ENCODE assay signal across 8 cellular contexts in genomic region chr3:184314700-184315505, GRCh38. TPM values are rescaled to one million over a fixed set of nuclear protein-coding genes. Genes with fewer than 3 reads are reported as not detected.
A peak's percentile ranks its signal among the peaks of the same experiment; 100 is the strongest.
DNase-seq lines count a peak whose midpoint lies in the region; ATAC-seq and TF ChIP-seq lines count a peak whose summit lies in the region.

No MANE protein-coding gene starts in this region.

- H3K27ac Mint-ChIP-seq in activated CD8-positive, alpha-beta memory T cell treated with anti-CD3 and anti-CD28 coated beads, Interleukin-2, amount 10 ng/mL, durations not matched to agents 7 days and 5 days, result peak overlapping the region; percentile 87
- H3K27ac Mint-ChIP-seq in endodermal cell, result peak overlapping the region; percentile 88

- peaks cover 36% of the 10 kb centered on the region for H3K36me3 ChIP-seq in endodermal cell (ENCODE audit: control insufficient read depth, insufficient read depth, low read length)

- peaks cover 30% of the 10 kb centered on the region for H3K4me1 Mint-ChIP-seq in activated CD8-positive, alpha-beta memory T cell treated with anti-CD3 and anti-CD28 coated beads, Interleukin-2, amount 10 ng/mL, durations not matched to agents 7 days and 5 days
- H3K4me1 Mint-ChIP-seq in endodermal cell, result peaks cover 22% of the 10 kb centered on the region

- H3K36me3 Mint-ChIP-seq in activated CD8-positive, alpha-beta memory T cell treated with anti-CD3 and anti-CD28 coated beads, Interleukin-2, amount 10 ng/mL, durations not matched to agents 7 days and 5 days, result peaks cover 25% of the 10 kb centered on the region
- H3K36me3 Mint-ChIP-seq in endodermal cell (ENCODE audit: low read depth), result peaks cover 27% of the 10 kb centered on the region

- peak; percentile 26 to 67 for DNase-seq in NCI-H446 (lab: John Stamatoyannopoulos, UW)
- DNase-seq in NCI-H446 treated with DMSO at 0.1 percent for 48 hours (lab: John Stamatoyannopoulos, UW), result no peak
- DNase-seq in NCI-H2227 (lab: John Stamatoyannopoulos, UW; ENCODE audit: unreplicated experiment), result peak; percentile 77
- DNase-seq in activated CD8-positive, alpha-beta memory T cell treated with anti-CD3 and anti-CD28 coated beads, Interleukin-2, amount 10 ng/mL, durations not matched to agents 7 days and 5 days, result peak; percentile 65
- DNase-seq in endodermal cell, result peak; percentile 78
- DNase-seq in midbrain (lab: John Stamatoyannopoulos, UW), result peak; percentile 53
- peak; percentile 64 for DNase-seq in stimulated activated naive CD4-positive, alpha-beta T cell treated with Interleukin-2 at 50 U/mL for 16 hours (lab: John Stamatoyannopoulos, UW)

- no peaks in the 10 kb centered on the region for H3K9me3 Mint-ChIP-seq in activated CD8-positive, alpha-beta memory T cell treated with anti-CD3 and anti-CD28 coated beads, Interleukin-2, amount 10 ng/mL, durations not matched to agents 7 days and 5 days (ENCODE audit: low read depth)
- no peaks in the 10 kb centered on the region for H3K9me3 Mint-ChIP-seq in endodermal cell

- no peak for TF ChIP-seq CTCF in endodermal cell (conservative IDR thresholded peaks at IDR 0.05)

- H3K9me3 ChIP-seq in endodermal cell (ENCODE audit: control insufficient read depth, low read length), result no peaks in the 10 kb centered on the region

- 0% methylated on average over 13 to 85 of the region's 86 CpGs for WGBS in endodermal cell (ENCODE audit: insufficient coverage in 1 of 2, insufficient read length in 1 of 2), 2 experiments

- peak overlapping the region; percentile 86 for H3K4me3 Mint-ChIP-seq in activated CD8-positive, alpha-beta memory T cell treated with anti-CD3 and anti-CD28 coated beads, Interleukin-2, amount 10 ng/mL, durations not matched to agents 7 days and 5 days
- peak overlapping the region; percentile 84 for H3K4me3 Mint-ChIP-seq in endodermal cell

- peak overlapping the region; percentile 91 for H3K9ac ChIP-seq in endodermal cell (ENCODE audit: extremely low read depth, low read length, poor library complexity, severe bottlenecking)

- H3K27ac ChIP-seq in endodermal cell (ENCODE audit: low read depth, low read length), result peak overlapping the region; percentile 80

- no peaks in the 10 kb centered on the region for H3K27me3 Mint-ChIP-seq in activated CD8-positive, alpha-beta memory T cell treated with anti-CD3 and anti-CD28 coated beads, Interleukin-2, amount 10 ng/mL, durations not matched to agents 7 days and 5 days
- no peaks in the 10 kb centered on the region for H3K27me3 Mint-ChIP-seq in endodermal cell (ENCODE audit: insufficient read depth)

- CTCF ChIA-PET in activated CD8-positive, alpha-beta memory T cell treated with anti-CD3 and anti-CD28 coated beads, Interleukin-2, amount 10 ng/mL, durations not matched to agents 7 days and 5 days (lab: Charles Lee), result interaction anchor here (1.0 to 1.5 kb wide), 2 partner anchors 12 to 47 kb away, joined by 3 read pairs; partner anchors contain the start of genes CLCN2 and POLR2H

- peak overlapping the region; percentile 95 for H3K4me3 ChIP-seq in endodermal cell (ENCODE audit: low read length)

- peak; percentile 30 for ATAC-seq in HG02840 (IDR thresholded peaks at IDR 0.05; ENCODE audit: low FRiP score, unreplicated experiment)
- ATAC-seq in activated CD8-positive, alpha-beta memory T cell treated with anti-CD3 and anti-CD28 coated beads, Interleukin-2, amount 10 ng/mL, durations not matched to agents 7 days and 5 days, result peak; percentile 50

- H3K27me3 ChIP-seq in endodermal cell (ENCODE audit: control insufficient read depth, insufficient read depth, low read length, poor library complexity, severe bottlenecking), result no peaks in the 10 kb centered on the region

- peaks cover 5% of the 10 kb centered on the region for H3K4me1 ChIP-seq in endodermal cell (ENCODE audit: control insufficient read depth, insufficient read depth, low read length)

RNA-seq across cellular contexts. Expression of gene EIF4G1, which starts 0.5 kb away (rescaled TPM):
- 100 to 1,000 TPM; 348 to 471 TPM for total RNA-seq in activated CD8-positive, alpha-beta memory T cell treated with anti-CD3 and anti-CD28 coated beads, Interleukin-2, amount 10 ng/mL, durations not matched to agents 7 days and 5 days
- total RNA-seq in endodermal cell, result 100 to 1,000 TPM; 408 to 475 TPM
- polyA plus RNA-seq in endodermal cell (2013, experiment 1 of 2), result 196 TPM
- 206 TPM for polyA plus RNA-seq in endodermal cell (2013, experiment 2 of 2)

RNA-seq across cellular contexts. Expression of gene PSMD2, which starts 15.9 kb away (rescaled TPM):
- 100 to 1,000 TPM; 193 to 258 TPM for total RNA-seq in activated CD8-positive, alpha-beta memory T cell treated with anti-CD3 and anti-CD28 coated beads, Interleukin-2, amount 10 ng/mL, durations not matched to agents 7 days and 5 days
- total RNA-seq in endodermal cell, result 100 to 1,000 TPM; 332 TPM
- 318 TPM for polyA plus RNA-seq in endodermal cell (2013, experiment 1 of 2)
- polyA plus RNA-seq in endodermal cell (2013, experiment 2 of 2), result 281 TPM

RNA-seq across cellular contexts. Expression of gene FAM131A, which starts 22.5 kb away (rescaled TPM):
- 1 to 10 TPM; 3.1 to 4.5 TPM for total RNA-seq in activated CD8-positive, alpha-beta memory T cell treated with anti-CD3 and anti-CD28 coated beads, Interleukin-2, amount 10 ng/mL, durations not matched to agents 7 days and 5 days
- 10 to 100 TPM; 18.3 to 24.1 TPM for total RNA-seq in endodermal cell
- 28.0 TPM for polyA plus RNA-seq in endodermal cell (2013, experiment 1 of 2)
- 25.5 TPM for polyA plus RNA-seq in endodermal cell (2013, experiment 2 of 2)

RNA-seq across cellular contexts. Expression of gene ECE2, which starts 39.1 kb away (rescaled TPM):
- not detected for total RNA-seq in activated CD8-positive, alpha-beta memory T cell treated with anti-CD3 and anti-CD28 coated beads, Interleukin-2, amount 10 ng/mL, durations not matched to agents 7 days and 5 days
- not detected for total RNA-seq in endodermal cell
- not detected for polyA plus RNA-seq in endodermal cell (2013, experiment 1 of 2)
- polyA plus RNA-seq in endodermal cell (2013, experiment 2 of 2), result not detected

RNA-seq across cellular contexts. Expression of gene CLCN2, which starts 46.5 kb away (rescaled TPM):
- total RNA-seq in activated CD8-positive, alpha-beta memory T cell treated with anti-CD3 and anti-CD28 coated beads, Interleukin-2, amount 10 ng/mL, durations not matched to agents 7 days and 5 days, result 1 to 10 TPM; 3.4 to 4.1 TPM
- 10 to 100 TPM; 32.4 to 38.4 TPM for total RNA-seq in endodermal cell
- polyA plus RNA-seq in endodermal cell (2013, experiment 1 of 2), result 27.9 TPM
- 23.3 TPM for polyA plus RNA-seq in endodermal cell (2013, experiment 2 of 2)
